Comparison of ENCODE assay signal across 1 cellular context in the genomic region with DNA sequence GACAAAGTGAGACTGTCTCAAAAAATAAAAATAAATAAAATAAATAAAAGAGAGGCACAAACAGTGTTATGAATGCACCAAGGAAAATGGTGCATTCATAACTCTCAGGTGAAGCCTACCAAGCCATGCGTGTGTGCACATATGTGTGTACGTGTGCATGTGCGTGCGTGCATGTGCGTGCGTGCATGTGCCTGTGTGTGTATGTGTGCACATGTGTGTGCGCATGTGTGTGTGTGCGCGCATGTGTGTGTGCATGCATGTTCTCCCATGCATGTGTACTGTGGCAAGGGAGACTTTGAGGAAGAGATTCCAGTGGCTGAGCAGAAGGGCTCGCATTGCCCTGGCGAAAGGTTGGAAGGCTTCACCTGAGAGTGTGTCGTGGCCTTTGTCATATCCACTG.
TF ChIP-seq lines count a peak whose summit lies in the region.

No MANE protein-coding gene starts in this region.

TF ChIP-seq in WTC11, 78 proteins besides CTCF, POLR2A, EP300 and RAD21 (continued from another document):
- TF ChIP-seq, protein P1, sequence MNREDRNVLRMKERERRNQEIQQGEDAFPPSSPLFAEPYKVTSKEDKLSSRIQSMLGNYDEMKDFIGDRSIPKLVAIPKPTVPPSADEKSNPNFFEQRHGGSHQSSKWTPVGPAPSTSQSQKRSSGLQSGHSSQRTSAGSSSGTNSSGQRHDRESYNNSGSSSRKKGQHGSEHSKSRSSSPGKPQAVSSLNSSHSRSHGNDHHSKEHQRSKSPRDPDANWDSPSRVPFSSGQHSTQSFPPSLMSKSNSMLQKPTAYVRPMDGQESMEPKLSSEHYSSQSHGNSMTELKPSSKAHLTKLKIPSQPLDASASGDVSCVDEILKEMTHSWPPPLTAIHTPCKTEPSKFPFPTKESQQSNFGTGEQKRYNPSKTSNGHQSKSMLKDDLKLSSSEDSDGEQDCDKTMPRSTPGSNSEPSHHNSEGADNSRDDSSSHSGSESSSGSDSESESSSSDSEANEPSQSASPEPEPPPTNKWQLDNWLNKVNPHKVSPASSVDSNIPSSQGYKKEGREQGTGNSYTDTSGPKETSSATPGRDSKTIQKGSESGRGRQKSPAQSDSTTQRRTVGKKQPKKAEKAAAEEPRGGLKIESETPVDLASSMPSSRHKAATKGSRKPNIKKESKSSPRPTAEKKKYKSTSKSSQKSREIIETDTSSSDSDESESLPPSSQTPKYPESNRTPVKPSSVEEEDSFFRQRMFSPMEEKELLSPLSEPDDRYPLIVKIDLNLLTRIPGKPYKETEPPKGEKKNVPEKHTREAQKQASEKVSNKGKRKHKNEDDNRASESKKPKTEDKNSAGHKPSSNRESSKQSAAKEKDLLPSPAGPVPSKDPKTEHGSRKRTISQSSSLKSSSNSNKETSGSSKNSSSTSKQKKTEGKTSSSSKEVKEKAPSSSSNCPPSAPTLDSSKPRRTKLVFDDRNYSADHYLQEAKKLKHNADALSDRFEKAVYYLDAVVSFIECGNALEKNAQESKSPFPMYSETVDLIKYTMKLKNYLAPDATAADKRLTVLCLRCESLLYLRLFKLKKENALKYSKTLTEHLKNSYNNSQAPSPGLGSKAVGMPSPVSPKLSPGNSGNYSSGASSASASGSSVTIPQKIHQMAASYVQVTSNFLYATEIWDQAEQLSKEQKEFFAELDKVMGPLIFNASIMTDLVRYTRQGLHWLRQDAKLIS (CRISPR knock-in tag; IDR thresholded peaks at IDR 0.05; ENCODE audit: borderline replicate concordance): no peak
